ENCODE assay signal across 9 cellular contexts in the genomic region with DNA sequence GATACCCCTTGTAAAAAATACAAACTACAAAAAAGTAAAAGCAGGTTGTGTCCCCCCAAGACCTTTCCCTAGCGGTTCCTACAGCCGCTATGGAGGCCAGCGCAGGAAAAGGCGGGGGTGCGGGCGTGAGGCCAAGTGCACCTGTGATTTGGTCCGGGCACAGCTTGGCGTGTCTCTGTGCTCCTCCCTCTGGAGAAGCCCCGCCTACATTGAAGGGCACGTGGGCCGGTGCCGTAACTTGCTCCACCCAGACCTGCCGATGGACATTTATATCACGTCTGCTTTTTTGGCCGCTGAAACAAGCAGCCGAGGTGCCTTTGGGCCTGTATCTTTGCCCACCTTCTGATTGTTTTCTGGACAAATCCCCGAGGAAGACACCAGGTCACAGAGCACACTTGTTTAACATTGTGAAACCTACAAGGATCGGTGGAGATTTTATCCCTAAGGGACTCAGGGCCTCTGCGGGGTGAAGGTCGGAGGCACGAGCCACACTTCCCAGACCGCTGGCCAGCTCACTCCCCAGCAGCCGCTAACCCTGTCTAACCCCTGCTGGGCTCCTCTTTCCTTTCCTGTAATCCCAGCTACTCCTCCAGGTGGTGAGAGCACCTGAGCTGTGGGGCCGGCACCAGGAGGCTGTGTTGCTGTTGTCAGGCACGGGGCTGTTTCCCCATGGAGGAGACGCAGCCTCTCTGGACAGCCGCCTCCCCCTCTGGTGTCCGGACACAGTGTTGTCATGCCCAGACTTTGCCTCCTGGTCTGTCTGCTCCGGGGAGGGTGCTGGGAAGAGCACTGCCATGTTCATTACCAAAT. TPM values are rescaled to one million over a fixed set of nuclear protein-coding genes. Genes with fewer than 3 reads are reported as not detected.
DNase-seq lines count a peak whose midpoint lies in the region; ATAC-seq and TF ChIP-seq lines count a peak whose summit lies in the region.
"Had no signal": no experiment of that assay in that cellular context is flagged by ENCODE, and none has a peak within 500 bp of the region (broad histone marks: within the 10 kb centered on the region; RNA-seq: fewer than 3 reads in every experiment).

No MANE protein-coding gene starts in this region.

- no peak overlapping the region for H3K27ac Mint-ChIP-seq in CD14-positive monocyte
- no peak overlapping the region for H3K27ac Mint-ChIP-seq in dendritic cell treated with granulocyte-macrophage colony-stimulating factor and Interleukin-4, amounts not matched to agents 40 ng/mL and 50 ng/mL, for 4 days
- H3K27ac Mint-ChIP-seq in activated CD4-positive, alpha-beta T cell treated with anti-CD3 and anti-CD28 coated beads, Interleukin-2, amount 10 ng/mL, durations not matched to agents 24 days and 14 days = no peak overlapping the region

- TF ChIP-seq CTCF in CD14-positive monocyte (IDR thresholded peaks at IDR 0.05) (no peak), mucosa of descending colon (IDR thresholded peaks at IDR 0.05) (no peak)

- H3K27me3 Mint-ChIP-seq in CD14-positive monocyte (ENCODE audit: low read depth in 3 of 3) = peaks cover 2 to 25% (median 13%) of the 10 kb centered on the region in 3 donors
- H3K27me3 Mint-ChIP-seq in dendritic cell treated with granulocyte-macrophage colony-stimulating factor and Interleukin-4, amounts not matched to agents 40 ng/mL and 50 ng/mL, for 4 days = peaks cover 51% of the 10 kb centered on the region
- no peaks in the 10 kb centered on the region for H3K27me3 Mint-ChIP-seq in activated CD4-positive, alpha-beta T cell treated with anti-CD3 and anti-CD28 coated beads, Interleukin-2, amount 10 ng/mL, durations not matched to agents 24 days and 14 days

- ATAC-seq in mucosa of descending colon (peak; percentile 91), HG03280 (IDR thresholded peaks at IDR 0.05; ENCODE audit: unreplicated experiment) (no peak), HG03469 (IDR thresholded peaks at IDR 0.05; ENCODE audit: unreplicated experiment) (no peak)

- DNase-seq in CD14-positive monocyte (ENCODE audit: low spot score) = no peak
- DNase-seq in NCI-H1105 (lab: John Stamatoyannopoulos, UW) = peak; percentile 52
- DNase-seq in mucosa of descending colon = peak; percentile 87 to 93 (median 92)
- no peak for DNase-seq in T-helper 1 cell
- no peak for DNase-seq in activated CD4-positive, alpha-beta T cell treated with anti-CD3 and anti-CD28 coated beads, Interleukin-2, amount 10 ng/mL, durations not matched to agents 24 days and 14 days

- H3K9me3 Mint-ChIP-seq in CD14-positive monocyte = peaks cover 0 to 3% (median 0%) of the 10 kb centered on the region in 7 donors
- no peaks in the 10 kb centered on the region for H3K9me3 Mint-ChIP-seq in dendritic cell treated with granulocyte-macrophage colony-stimulating factor and Interleukin-4, amounts not matched to agents 40 ng/mL and 50 ng/mL, for 4 days
- no peaks in the 10 kb centered on the region for H3K9me3 Mint-ChIP-seq in activated CD4-positive, alpha-beta T cell treated with anti-CD3 and anti-CD28 coated beads, Interleukin-2, amount 10 ng/mL, durations not matched to agents 24 days and 14 days
- H3K9me3 Mint-ChIP-seq: central memory CD8-positive, alpha-beta T cell had no signal

- H3K4me3 Mint-ChIP-seq in CD14-positive monocyte = peak overlapping the region; percentile 57 to 84
- H3K4me3 Mint-ChIP-seq in dendritic cell treated with granulocyte-macrophage colony-stimulating factor and Interleukin-4, amounts not matched to agents 40 ng/mL and 50 ng/mL, for 4 days = peak overlapping the region; percentile 27
- H3K4me3 Mint-ChIP-seq in activated CD4-positive, alpha-beta T cell treated with anti-CD3 and anti-CD28 coated beads, Interleukin-2, amount 10 ng/mL, durations not matched to agents 24 days and 14 days = no peak overlapping the region
- H3K4me3 Mint-ChIP-seq: central memory CD8-positive, alpha-beta T cell had no signal

- H3K4me3 ChIP-seq in mucosa of descending colon = no peak overlapping the region

- H3K36me3 Mint-ChIP-seq in CD14-positive monocyte = no peaks in the 10 kb centered on the region
- no peaks in the 10 kb centered on the region for H3K36me3 Mint-ChIP-seq in dendritic cell treated with granulocyte-macrophage colony-stimulating factor and Interleukin-4, amounts not matched to agents 40 ng/mL and 50 ng/mL, for 4 days (ENCODE audit: low read depth)
- H3K36me3 Mint-ChIP-seq in activated CD4-positive, alpha-beta T cell treated with anti-CD3 and anti-CD28 coated beads, Interleukin-2, amount 10 ng/mL, durations not matched to agents 24 days and 14 days (ENCODE audit: low read depth) = no peaks in the 10 kb centered on the region

- H3K36me3 ChIP-seq in mucosa of descending colon (ENCODE audit: low read depth) = no peaks in the 10 kb centered on the region

- peaks cover 27% of the 10 kb centered on the region for H3K4me1 ChIP-seq in mucosa of descending colon (ENCODE audit: low read depth)

- intact Hi-C loops in CD14-positive monocyte (cut with micrococcal nuclease) (no loop called here), mucosa of descending colon (cut with DNase I, micrococcal nuclease) (no loop called here)
- intact Hi-C loops in dendritic cell treated with granulocyte-macrophage colony-stimulating factor and Interleukin-4, amounts not matched to agents 40 ng/mL and 50 ng/mL, for 4 days (cut with micrococcal nuclease) = no loop called here
- intact Hi-C loops in activated CD4-positive, alpha-beta T cell treated with anti-CD3 and anti-CD28 coated beads, Interleukin-2, amount 10 ng/mL, durations not matched to agents 24 days and 14 days (cut with micrococcal nuclease) = no loop called here

- H3K9me3 ChIP-seq in mucosa of descending colon = no peaks in the 10 kb centered on the region

- H3K4me1 Mint-ChIP-seq in CD14-positive monocyte = peaks cover 25% of the 10 kb centered on the region
- peaks cover 38% of the 10 kb centered on the region for H3K4me1 Mint-ChIP-seq in dendritic cell treated with granulocyte-macrophage colony-stimulating factor and Interleukin-4, amounts not matched to agents 40 ng/mL and 50 ng/mL, for 4 days (ENCODE audit: low read depth)
- no peaks in the 10 kb centered on the region for H3K4me1 Mint-ChIP-seq in activated CD4-positive, alpha-beta T cell treated with anti-CD3 and anti-CD28 coated beads, Interleukin-2, amount 10 ng/mL, durations not matched to agents 24 days and 14 days
- H3K4me1 Mint-ChIP-seq: central memory CD8-positive, alpha-beta T cell had no signal

RNA-seq across cellular contexts. Expression of a gene that starts 18.8 kb away (rescaled TPM):
- polyA plus RNA-seq in CD14-positive monocyte = 1 to 10 TPM in 1 of 2 donors, under 1 TPM in 1; 0.87 to 2.9 TPM
- 10 to 100 TPM; 31.7 to 92.8 (median 32.0) TPM for total RNA-seq in mucosa of descending colon
- total RNA-seq in activated CD4-positive, alpha-beta T cell treated with anti-CD3 and anti-CD28 coated beads, Interleukin-2, amount 10 ng/mL, durations not matched to agents 24 days and 14 days = 10.3 and 10.5 TPM in 2 replicates

Comparison
In these comparisons a context has a peak if more than half of its experiments do, and no peak if none do; other contexts are left out.
1. DNase-seq: peak in NCI-H1105 (single experiment) and mucosa of descending colon (3 of 3); none in CD14-positive monocyte (single experiment), T-helper 1 cell (0 of 5) and activated CD4-positive, alpha-beta T cell treated with anti-CD3 and anti-CD28 coated beads, Interleukin-2, amount 10 ng/mL, durations not matched to agents 24 days and 14 days (single experiment).